Comparison of ENCODE assay signal across 23 cellular contexts in genomic region chr2:127133793-127134192, GRCh38.
"Had no signal": no experiment of that assay in that cellular context is flagged by ENCODE, and none has a peak within 500 bp of the region (broad histone marks: within the 10 kb centered on the region; RNA-seq: fewer than 3 reads in every experiment).

No MANE protein-coding gene starts in this region.

- H3K4me3 Mint-ChIP-seq: endodermal cell; naive thymus-derived CD4-positive, alpha-beta T cell; stimulated activated naive B cell treated with anti-CD40 and anti-IgM and Interleukin-4, amounts not matched to agents 10 μg/mL and 1 μg/mL and 100 μg/mL, for 72 hours; stimulated activated naive CD8-positive, alpha-beta T cell treated with anti-CD3 and anti-CD28 coated beads, Interleukin-15, Interleukin-2, amounts not matched to agents 100 ng/mL and 50 ng/mL, for 24 hours had no signal

- H3K4me3 ChIP-seq: gastroesophageal sphincter, heart right ventricle, left lung, neural progenitor cell, prostate gland, skin epidermis, spleen, thoracic aorta, tibial nerve, upper lobe of left lung had no signal

- H3K27ac ChIP-seq: epithelial cell of prostate, foreskin keratinocyte, gastroesophageal sphincter, left lung, neural progenitor cell, parathyroid adenoma, prostate gland, spleen, thoracic aorta, tibial nerve, upper lobe of left lung had no signal

- DNase-seq: effector CD8-positive, alpha-beta T cell; endodermal cell; foreskin keratinocyte; heart right ventricle; hypothalamus; left lung; mesendoderm; midbrain; naive thymus-derived CD4-positive, alpha-beta T cell; right cardiac atrium; spleen; stimulated activated naive B cell treated with anti-CD40 and anti-IgM and Interleukin-4, amounts not matched to agents 10 μg/mL and 1 μg/mL and 100 μg/mL, for 72 hours; upper lobe of left lung had no signal

- H3K36me3 Mint-ChIP-seq: naive thymus-derived CD4-positive, alpha-beta T cell; stimulated activated naive B cell treated with anti-CD40 and anti-IgM and Interleukin-4, amounts not matched to agents 10 μg/mL and 1 μg/mL and 100 μg/mL, for 72 hours had no signal

- H3K9me3 Mint-ChIP-seq: naive thymus-derived CD4-positive, alpha-beta T cell; nephron; stimulated activated naive B cell treated with anti-CD40 and anti-IgM and Interleukin-4, amounts not matched to agents 10 μg/mL and 1 μg/mL and 100 μg/mL, for 72 hours; stimulated activated naive CD8-positive, alpha-beta T cell treated with anti-CD3 and anti-CD28 coated beads, Interleukin-15, Interleukin-2, amounts not matched to agents 100 ng/mL and 50 ng/mL, for 24 hours had no signal

- H3K36me3 ChIP-seq: gastroesophageal sphincter, heart right ventricle, left lung, neural progenitor cell, prostate gland, spleen, thoracic aorta, tibial nerve, upper lobe of left lung had no signal

- H3K27ac Mint-ChIP-seq: endodermal cell; stimulated activated naive CD8-positive, alpha-beta T cell treated with anti-CD3 and anti-CD28 coated beads, Interleukin-15, Interleukin-2, amounts not matched to agents 100 ng/mL and 50 ng/mL, for 24 hours had no signal

- H3K4me1 ChIP-seq: gastroesophageal sphincter, neural progenitor cell, parathyroid adenoma, prostate gland, upper lobe of left lung had no signal

- H3K9me3 ChIP-seq: gastroesophageal sphincter, left lung, prostate gland, spleen, thoracic aorta, tibial nerve, upper lobe of left lung had no signal

- H3K27me3 ChIP-seq: foreskin keratinocyte, gastroesophageal sphincter, left lung, neural progenitor cell, spleen, tibial nerve, upper lobe of left lung had no signal

- H3K27me3 Mint-ChIP-seq: stimulated activated naive B cell treated with anti-CD40 and anti-IgM and Interleukin-4, amounts not matched to agents 10 μg/mL and 1 μg/mL and 100 μg/mL, for 72 hours; stimulated activated naive CD8-positive, alpha-beta T cell treated with anti-CD3 and anti-CD28 coated beads, Interleukin-15, Interleukin-2, amounts not matched to agents 100 ng/mL and 50 ng/mL, for 24 hours had no signal

- H3K4me1 Mint-ChIP-seq: endodermal cell, neural progenitor cell had no signal
